Comparison of ENCODE assay signal across 1 cellular context in the genomic region with DNA sequence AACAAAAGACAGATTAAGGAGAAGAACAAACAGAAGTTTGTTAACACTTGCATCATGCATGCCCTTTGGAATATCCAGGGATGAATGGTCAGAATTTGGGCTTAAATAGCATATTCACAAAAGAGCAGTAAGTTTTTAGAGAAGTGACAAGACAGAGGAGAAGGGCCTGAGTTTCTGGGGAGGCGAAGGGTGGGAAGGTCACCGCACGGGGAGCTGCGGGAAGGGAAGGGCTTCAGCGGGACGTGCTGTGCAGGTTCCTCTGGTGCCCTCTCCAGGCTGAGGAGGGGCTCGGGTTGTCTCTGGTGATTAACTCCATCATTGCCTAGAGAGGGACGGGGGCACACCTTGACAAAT.
TF ChIP-seq lines count a peak whose summit lies in the region.

No MANE protein-coding gene starts in this region.

TF ChIP-seq in K562, 482 proteins besides CTCF, POLR2A, EP300 and RAD21 (continued from another document and continues in another):
- TF ChIP-seq ESRRA (IDR thresholded peaks at IDR 0.05; ENCODE audit: borderline replicate concordance, low read depth) = peak; percentile 77
- TF ChIP-seq MEIS2 (IDR thresholded peaks at IDR 0.05; ENCODE audit: partially characterized antibody) = no peak
- no peak for TF ChIP-seq TCF7 (IDR thresholded peaks at IDR 0.05; ENCODE audit: borderline replicate concordance)
- no peak for TF ChIP-seq RBM17 (IDR thresholded peaks at IDR 0.05; ENCODE audit: borderline replicate concordance, low read depth, low read length)
- no peak for TF ChIP-seq TOE1 (IDR thresholded peaks at IDR 0.05; ENCODE audit: borderline replicate concordance)
- no peak for TF ChIP-seq TOE1 (CRISPR knock-in tag; IDR thresholded peaks at IDR 0.05; ENCODE audit: borderline replicate concordance, low read depth)
- 0 out of 2 replicates have a peak, but pooled peaks have one; percentile 29 for TF ChIP-seq RB1 (IDR thresholded peaks at IDR 0.05; ENCODE audit: low read depth)
- TF ChIP-seq ZFP36 (IDR thresholded peaks at IDR 0.05; ENCODE audit: low read depth, low read length, partially characterized antibody) = peak; percentile 13
- no peak for TF ChIP-seq ELK3 (CRISPR knock-in tag; IDR thresholded peaks at IDR 0.05)
- 0 out of 2 replicates have a peak, but pooled peaks have one; percentile 20 for TF ChIP-seq THRB (CRISPR knock-in tag; conservative IDR thresholded peaks at IDR 0.05)
- no peak for TF ChIP-seq ARHGAP35 (IDR thresholded peaks at IDR 0.05; ENCODE audit: partially characterized antibody)
- no peak for TF ChIP-seq U2AF1 (optimal IDR thresholded peaks at IDR 0.05; ENCODE audit: low read depth, low read length)
- TF ChIP-seq, protein P1, sequence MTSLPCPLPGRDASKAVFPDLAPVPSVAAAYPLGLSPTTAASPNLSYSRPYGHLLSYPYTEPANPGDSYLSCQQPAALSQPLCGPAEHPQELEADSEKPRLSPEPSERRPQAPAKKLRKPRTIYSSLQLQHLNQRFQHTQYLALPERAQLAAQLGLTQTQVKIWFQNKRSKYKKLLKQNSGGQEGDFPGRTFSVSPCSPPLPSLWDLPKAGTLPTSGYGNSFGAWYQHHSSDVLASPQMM (CRISPR knock-in tag; IDR thresholded peaks at IDR 0.05) = no peak
- no peak for TF ChIP-seq SNIP1 (IDR thresholded peaks at IDR 0.05; ENCODE audit: low read depth)
- TF ChIP-seq STAG1 (CRISPR knock-in tag; IDR thresholded peaks at IDR 0.05; ENCODE audit: borderline replicate concordance) = peak; percentile 60; the same call in 1 of the 2 replicates
- TF ChIP-seq GTF2B (IDR thresholded peaks at IDR 0.05; ENCODE audit: extremely low read depth, insufficient read length) = no peak
- 0 out of 2 replicates have a peak, but pooled peaks have one; percentile 33 for TF ChIP-seq ZKSCAN1 (IDR thresholded peaks at IDR 0.05; ENCODE audit: low read depth, low read length)
- TF ChIP-seq SRF (CRISPR knock-in tag; IDR thresholded peaks at IDR 0.05) = 0 out of 4 replicates have a peak, but pooled peaks of 1 of the 2 experiments have one; percentile 53
- TF ChIP-seq RBM15 (IDR thresholded peaks at IDR 0.05; ENCODE audit: insufficient read depth, low read length) = no peak
- no peak for TF ChIP-seq SAP30 (IDR thresholded peaks at IDR 0.05; ENCODE audit: borderline replicate concordance, insufficient read depth, low read depth, low read length, poor library complexity, severe bottlenecking)
- no peak for TF ChIP-seq FOXO4 (CRISPR knock-in tag; IDR thresholded peaks at IDR 0.05)
- peak; percentile 55; the same call in 1 of the 2 replicates for TF ChIP-seq BHLHE40 (IDR thresholded peaks at IDR 0.05; ENCODE audit: low read length)
- TF ChIP-seq MTA3 (IDR thresholded peaks at IDR 0.05; ENCODE audit: borderline replicate concordance) = 0 out of 2 replicates have a peak, but pooled peaks have one; percentile 32
- no peak for TF ChIP-seq TBL1XR1 (IDR thresholded peaks at IDR 0.05; ENCODE audit: low read length in 2 of 2)
- TF ChIP-seq PTRF (tag; IDR thresholded peaks at IDR 0.05) = no peak
- TF ChIP-seq SRSF7 (optimal IDR thresholded peaks at IDR 0.05; ENCODE audit: low read depth, low read length) = no peak
- peak; percentile 50; the same call in 1 of the 2 replicates for TF ChIP-seq CTBP1 (IDR thresholded peaks at IDR 0.05; ENCODE audit: borderline replicate concordance)
- TF ChIP-seq, protein P2, sequence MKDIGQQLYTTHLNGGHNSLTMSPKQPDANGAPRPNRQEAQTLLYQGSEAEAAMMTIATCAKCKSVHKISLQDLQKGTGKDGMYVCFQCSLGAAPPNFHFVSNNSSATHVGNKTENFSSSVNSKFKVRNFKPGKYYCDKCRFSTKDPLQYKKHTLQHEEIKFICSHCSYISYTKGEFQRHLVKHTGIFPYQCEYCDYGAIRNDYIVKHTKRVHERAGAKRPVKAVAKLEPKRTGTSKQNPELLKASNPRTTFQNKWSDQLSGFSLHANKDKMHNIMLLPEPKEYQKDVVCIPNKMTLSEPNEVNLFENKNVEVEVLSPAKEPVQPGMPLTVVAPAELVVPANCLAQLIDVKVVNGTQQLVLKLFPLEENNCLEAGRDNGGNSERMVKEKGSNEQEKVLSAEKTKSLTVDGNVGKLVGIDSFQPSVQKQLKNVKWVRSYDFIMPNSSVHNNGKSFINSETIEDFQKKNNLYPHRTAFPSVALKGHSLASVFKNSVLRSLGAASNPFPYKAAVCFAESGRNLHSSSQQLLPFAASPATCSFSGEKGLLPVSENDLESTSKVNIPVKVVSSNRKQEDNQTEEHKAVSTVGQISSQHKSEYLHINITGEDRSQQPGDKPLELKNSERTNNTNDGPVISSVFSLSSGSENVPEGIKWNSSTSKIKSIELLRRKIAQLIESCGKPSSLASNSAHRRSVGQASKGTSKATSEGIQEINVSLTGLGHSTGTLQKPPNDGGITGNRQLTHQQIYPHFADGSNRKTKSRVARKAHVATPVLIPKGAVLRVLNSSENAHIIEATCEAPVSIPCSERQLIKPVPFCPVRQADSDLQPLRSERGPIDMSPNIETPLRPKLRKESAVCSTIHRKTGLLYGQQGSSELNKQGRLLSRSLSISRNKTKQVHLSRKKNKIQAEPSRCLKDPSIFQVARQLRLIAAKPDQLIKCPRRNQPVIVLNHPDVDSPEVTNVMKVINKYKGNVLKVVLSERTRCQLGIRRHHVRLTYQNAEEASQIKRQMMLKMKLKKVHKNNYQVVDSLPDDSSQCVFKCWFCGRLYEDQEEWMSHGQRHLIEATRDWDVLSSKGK (CRISPR knock-in tag; IDR thresholded peaks at IDR 0.05) = no peak
- peak; percentile 34; the same call in 1 of the 2 replicates for TF ChIP-seq VEZF1 (CRISPR knock-in tag; IDR thresholded peaks at IDR 0.05)
- TF ChIP-seq KDM5B (IDR thresholded peaks at IDR 0.05; ENCODE audit: insufficient replicate concordance, low read depth, low read length) = no peak
- TF ChIP-seq CBFA2T3 (IDR thresholded peaks at IDR 0.05) = no peak
- TF ChIP-seq GATA2 (CRISPR knock-in tag; IDR thresholded peaks at IDR 0.05) = no peak
- no peak for TF ChIP-seq ASH1L (IDR thresholded peaks at IDR 0.05; ENCODE audit: borderline replicate concordance, low read depth, partially characterized antibody)
- TF ChIP-seq KLF16 (IDR thresholded peaks at IDR 0.05) = no peak
- no peak for TF ChIP-seq HLTF (IDR thresholded peaks at IDR 0.05)
- no peak for TF ChIP-seq ZNF644 (tag; IDR thresholded peaks at IDR 0.05; ENCODE audit: low read depth)
- TF ChIP-seq MYC (IDR thresholded peaks at IDR 0.05; ENCODE audit: low read depth, low read length) = peak; percentile 40; the same call in 1 of the 2 replicates
- TF ChIP-seq MYC (CRISPR knock-in tag; IDR thresholded peaks at IDR 0.05; ENCODE audit: borderline replicate concordance, low read depth) = no peak
- no peak for TF ChIP-seq SLC30A9 (CRISPR knock-in tag; IDR thresholded peaks at IDR 0.05)
- TF ChIP-seq, protein P3, sequence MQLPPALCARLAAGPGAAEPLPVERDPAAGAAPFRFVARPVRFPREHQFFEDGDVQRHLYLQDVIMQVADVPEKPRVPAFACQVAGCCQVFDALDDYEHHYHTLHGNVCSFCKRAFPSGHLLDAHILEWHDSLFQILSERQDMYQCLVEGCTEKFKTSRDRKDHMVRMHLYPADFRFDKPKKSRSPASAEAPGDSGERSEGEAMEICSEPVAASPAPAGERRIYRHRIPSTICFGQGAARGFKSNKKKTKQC (CRISPR knock-in tag; IDR thresholded peaks at IDR 0.05) = no peak
- no peak for TF ChIP-seq DNMT1 (IDR thresholded peaks at IDR 0.05)
- TF ChIP-seq SOX6 (IDR thresholded peaks at IDR 0.05) = 0 out of 2 replicates have a peak, but pooled peaks have one; percentile 18
- no peak for TF ChIP-seq NFATC3 (IDR thresholded peaks at IDR 0.05)
- no peak for TF ChIP-seq ZNF23 (CRISPR knock-in tag; IDR thresholded peaks at IDR 0.05)
- no peak for TF ChIP-seq HMBOX1 (IDR thresholded peaks at IDR 0.05)
- no peak for TF ChIP-seq RCOR1 (IDR thresholded peaks at IDR 0.05; ENCODE audit: borderline replicate concordance in 1 of 2, low read depth in 2 of 2, low read length in 2 of 2)
- peak; percentile 44 for TF ChIP-seq CEBPG (CRISPR knock-in tag; IDR thresholded peaks at IDR 0.05)
- TF ChIP-seq CEBPG (tag; conservative IDR thresholded peaks at IDR 0.05 in 1 of 2, IDR thresholded peaks at IDR 0.05 in 1 of 2) = peak; percentile 38 to 74; a peak in 3 of 4 replicates
- TF ChIP-seq, protein P4, sequence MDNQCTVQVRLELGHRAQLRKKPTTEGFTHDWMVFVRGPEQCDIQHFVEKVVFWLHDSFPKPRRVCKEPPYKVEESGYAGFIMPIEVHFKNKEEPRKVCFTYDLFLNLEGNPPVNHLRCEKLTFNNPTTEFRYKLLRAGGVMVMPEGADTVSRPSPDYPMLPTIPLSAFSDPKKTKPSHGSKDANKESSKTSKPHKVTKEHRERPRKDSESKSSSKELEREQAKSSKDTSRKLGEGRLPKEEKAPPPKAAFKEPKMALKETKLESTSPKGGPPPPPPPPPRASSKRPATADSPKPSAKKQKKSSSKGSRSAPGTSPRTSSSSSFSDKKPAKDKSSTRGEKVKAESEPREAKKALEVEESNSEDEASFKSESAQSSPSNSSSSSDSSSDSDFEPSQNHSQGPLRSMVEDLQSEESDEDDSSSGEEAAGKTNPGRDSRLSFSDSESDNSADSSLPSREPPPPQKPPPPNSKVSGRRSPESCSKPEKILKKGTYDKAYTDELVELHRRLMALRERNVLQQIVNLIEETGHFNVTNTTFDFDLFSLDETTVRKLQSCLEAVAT (IDR thresholded peaks at IDR 0.05) = peak in 1 of 2 experiments; percentile 59; a peak in 1 of 4 replicates
- TF ChIP-seq, protein P5, sequence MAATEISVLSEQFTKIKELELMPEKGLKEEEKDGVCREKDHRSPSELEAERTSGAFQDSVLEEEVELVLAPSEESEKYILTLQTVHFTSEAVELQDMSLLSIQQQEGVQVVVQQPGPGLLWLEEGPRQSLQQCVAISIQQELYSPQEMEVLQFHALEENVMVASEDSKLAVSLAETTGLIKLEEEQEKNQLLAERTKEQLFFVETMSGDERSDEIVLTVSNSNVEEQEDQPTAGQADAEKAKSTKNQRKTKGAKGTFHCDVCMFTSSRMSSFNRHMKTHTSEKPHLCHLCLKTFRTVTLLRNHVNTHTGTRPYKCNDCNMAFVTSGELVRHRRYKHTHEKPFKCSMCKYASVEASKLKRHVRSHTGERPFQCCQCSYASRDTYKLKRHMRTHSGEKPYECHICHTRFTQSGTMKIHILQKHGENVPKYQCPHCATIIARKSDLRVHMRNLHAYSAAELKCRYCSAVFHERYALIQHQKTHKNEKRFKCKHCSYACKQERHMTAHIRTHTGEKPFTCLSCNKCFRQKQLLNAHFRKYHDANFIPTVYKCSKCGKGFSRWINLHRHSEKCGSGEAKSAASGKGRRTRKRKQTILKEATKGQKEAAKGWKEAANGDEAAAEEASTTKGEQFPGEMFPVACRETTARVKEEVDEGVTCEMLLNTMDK (IDR thresholded peaks at IDR 0.05; ENCODE audit: borderline replicate concordance, insufficient read depth, low read depth, low read length, poor library complexity, severe bottlenecking) = peak; percentile 50
- TF ChIP-seq ZC3H11A (IDR thresholded peaks at IDR 0.05; ENCODE audit: low read depth, low read length) = no peak
